8 cellular contexts compared by ENCODE assay signal in the genomic region with DNA sequence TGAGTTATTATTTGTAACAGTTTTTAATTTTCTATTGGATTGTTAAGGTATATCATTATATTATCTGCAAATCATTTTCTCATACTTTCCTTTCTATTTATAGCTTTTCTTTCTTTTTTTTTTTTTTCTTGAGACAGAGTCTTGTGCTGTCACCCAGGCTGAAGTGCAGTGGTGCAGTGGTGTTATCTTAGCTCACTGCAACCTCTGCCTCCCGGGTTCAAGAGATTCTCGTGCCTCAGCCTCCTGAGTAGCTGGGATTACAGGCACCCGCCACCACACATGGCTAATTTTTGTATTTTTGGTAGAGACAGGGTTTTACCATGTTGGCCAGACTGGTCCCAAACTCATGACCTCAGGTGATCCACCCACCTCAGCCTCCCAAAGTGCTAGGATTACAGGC. TPM values are rescaled to one million over a fixed set of nuclear protein-coding genes. Genes with fewer than 3 reads are reported as not detected.
DNase-seq lines count a peak whose midpoint lies in the region; TF ChIP-seq lines count a peak whose summit lies in the region.
"Not testable (repeated sequence)": the region's sequence is repeated elsewhere in the genome, so short reads cannot be mapped to it uniquely, and the experiment has no call there.

No MANE protein-coding gene starts in this region.

- peak overlapping the region; percentile 30 for H3K27ac ChIP-seq in CD8-positive, alpha-beta memory T cell (ENCODE audit: low read depth, low read length)
- H3K27ac ChIP-seq in PC-9 (peak overlapping the region; percentile 79), angular gyrus (ENCODE audit: low read depth, low read length) (peak overlapping the region; percentile 11), coronary artery (peak overlapping the region; percentile 25 to 71), right atrium auricular region (peak overlapping the region; percentile 7 to 76), sigmoid colon (peak overlapping the region; percentile 52 to 74 (median 66)), tibial artery (peak overlapping the region; percentile 29 to 57)

- not testable (repeated sequence) for H2AFZ ChIP-seq in PC-9

- peaks cover 35% of the 10 kb centered on the region for H3K79me2 ChIP-seq in PC-9 (ENCODE audit: low read depth)

- H3K27me3 ChIP-seq in CD8-positive, alpha-beta memory T cell (ENCODE audit: insufficient read depth, low read length, poor library complexity, severe bottlenecking); PC-9 (ENCODE audit: insufficient read depth, low read depth); right atrium auricular region; sigmoid colon; tibial artery: not testable (repeated sequence)

- H3K9me2 ChIP-seq in PC-9 (ENCODE audit: insufficient read depth): not testable (repeated sequence)

- H3K27ac Mint-ChIP-seq in CD8-positive, alpha-beta memory T cell: peak overlapping the region in 1 of 8 donors; percentile 66
- peak overlapping the region; percentile 50 for H3K27ac Mint-ChIP-seq in mesothelial cell of epicardium

- not testable (repeated sequence) for TF ChIP-seq POLR2A in sigmoid colon (IDR thresholded peaks at IDR 0.05)

- peaks cover 34% of the 10 kb centered on the region for H3F3A ChIP-seq in PC-9 (ENCODE audit: insufficient read depth, low read depth)

- not testable (repeated sequence) for H3K4me3 Mint-ChIP-seq in CD8-positive, alpha-beta memory T cell; mesothelial cell of epicardium

- 88 to 95% methylated on average over 3 of the region's 3 CpGs for WGBS in sigmoid colon, 2 donors

- not testable (repeated sequence) for H3K4me3 ChIP-seq in CD8-positive, alpha-beta memory T cell (ENCODE audit: low read length); PC-9; coronary artery; right atrium auricular region; sigmoid colon; tibial artery

- H3K9me3 ChIP-seq in CD8-positive, alpha-beta memory T cell (ENCODE audit: low read length); PC-9 (ENCODE audit: insufficient read depth, low read depth); right atrium auricular region; sigmoid colon; tibial artery: not testable (repeated sequence)

- not testable (repeated sequence) for BruUV-seq in PC-9 (replicated peaks; lab: Mats Ljungman, UMichigan)

- H4K20me1 ChIP-seq in PC-9 (ENCODE audit: insufficient read depth): not testable (repeated sequence)

- intact Hi-C loops in PC-9 (cut with micrococcal nuclease; ENCODE audit: unreplicated experiment) (loop anchor here (10.0 kb wide), 1 partner anchor 920 kb away; no protein-coding TSS in a partner anchor), sigmoid colon (cut with DNase I) (loop anchor here (5.0 kb wide), 1 partner anchor 33 kb away; a partner anchor contains a TSS)
- intact Hi-C loops in tibial artery (cut with DNase I; ENCODE audit: low total_unique reads): not testable (repeated sequence)

- POLR2A ChIA-PET in CD8-positive, alpha-beta memory T cell (lab: Charles Lee): not testable (repeated sequence)
- POLR2A ChIA-PET in PC-9 (lab: Charles Lee; ENCODE audit: unreplicated experiment): interaction anchor here (0.6 to 1.2 kb wide), 3 partner anchors 24 to 91 kb away, joined by 4 to 17 read pairs (median 7); a partner anchor contains a TSS

- CTCF ChIA-PET in CD8-positive, alpha-beta memory T cell (lab: Charles Lee): not testable (repeated sequence)
- CTCF ChIA-PET in PC-9 (lab: Charles Lee): interaction anchor here (0.9 kb wide), 1 partner anchor 9 kb away, joined by 3 read pairs; no protein-coding TSS in a partner anchor

- H3K9me3 Mint-ChIP-seq in CD8-positive, alpha-beta memory T cell; mesothelial cell of epicardium: not testable (repeated sequence)

- peaks cover 18 to 79% (median 34%) of the 10 kb centered on the region in 3 donors for H3K36me3 Mint-ChIP-seq in CD8-positive, alpha-beta memory T cell
- H3K36me3 Mint-ChIP-seq in mesothelial cell of epicardium: peaks cover 26% of the 10 kb centered on the region

- not testable (repeated sequence) for DNase-seq in CD8-positive, alpha-beta memory T cell; PC-9; coronary artery (ENCODE audit: low spot score); right atrium auricular region (ENCODE audit: low spot score); mesothelial cell of epicardium (ENCODE audit: low spot score in 2 of 2, unreplicated experiment in 2 of 2); sigmoid colon; tibial artery

- not testable (repeated sequence) for TF ChIP-seq CTCF in PC-9 (conservative IDR thresholded peaks at IDR 0.05); coronary artery (IDR thresholded peaks at IDR 0.05); right atrium auricular region (IDR thresholded peaks at IDR 0.05); mesothelial cell of epicardium (IDR thresholded peaks at IDR 0.05; ENCODE audit: unreplicated experiment); sigmoid colon (IDR thresholded peaks at IDR 0.05); tibial artery (IDR thresholded peaks at IDR 0.05)

- TF ChIP-seq EP300 in sigmoid colon (IDR thresholded peaks at IDR 0.05): not testable (repeated sequence)

- not testable (repeated sequence) for H3K4me1 ChIP-seq in CD8-positive, alpha-beta memory T cell (ENCODE audit: insufficient read depth, low read length)
- H3K4me1 ChIP-seq in PC-9 (replicated peaks; ENCODE audit: insufficient read depth): peaks cover 39% of the 10 kb centered on the region
- peaks cover 0 to 19% of the 10 kb centered on the region in 2 donors for H3K4me1 ChIP-seq in right atrium auricular region
- peaks cover 0 to 22% (median 20%) of the 10 kb centered on the region in 4 donors for H3K4me1 ChIP-seq in sigmoid colon
- peaks cover 0 to 22% (median 14%) of the 10 kb centered on the region in 4 donors for H3K4me1 ChIP-seq in tibial artery

- H3K27me3 Mint-ChIP-seq in CD8-positive, alpha-beta memory T cell; mesothelial cell of epicardium (ENCODE audit: low read depth): not testable (repeated sequence)

- peaks cover 10 to 31% (median 24%) of the 10 kb centered on the region in 3 donors for H3K4me1 Mint-ChIP-seq in CD8-positive, alpha-beta memory T cell
- peaks cover 13% of the 10 kb centered on the region for H3K4me1 Mint-ChIP-seq in mesothelial cell of epicardium

- H3K36me3 ChIP-seq in CD8-positive, alpha-beta memory T cell (ENCODE audit: insufficient read depth, low read length): peaks cover 39% of the 10 kb centered on the region
- H3K36me3 ChIP-seq in PC-9 (ENCODE audit: low read depth): peaks cover 34% of the 10 kb centered on the region
- H3K36me3 ChIP-seq in right atrium auricular region: peaks cover 36% of the 10 kb centered on the region
- H3K36me3 ChIP-seq in sigmoid colon: peaks cover 0 to 28% (median 2%) of the 10 kb centered on the region in 4 donors
- peaks cover 4 to 26% (median 22%) of the 10 kb centered on the region in 3 donors for H3K36me3 ChIP-seq in tibial artery

- H3K4me2 ChIP-seq in PC-9: peak overlapping the region; percentile 61

RNA-seq across cellular contexts. Expression of a gene that starts 29.0 kb away (rescaled TPM):
- 10 to 100 TPM; 29.6 to 32.9 TPM for total RNA-seq in CD8-positive, alpha-beta memory T cell
- 6.5 TPM for polyA plus RNA-seq in CD8-positive, alpha-beta memory T cell
- total RNA-seq in PC-9 (2021): 20.8 and 26.5 TPM in 2 replicates
- 10 to 100 TPM in 1 of 2 donors, 1 to 10 TPM in 1; 9.0 to 12.7 TPM for total RNA-seq in right atrium auricular region
- total RNA-seq in mesothelial cell of epicardium: 33.4 to 34.1 TPM (median 33.6 TPM) in 3 replicates
- total RNA-seq in sigmoid colon: 10 to 100 TPM; 19.3 to 27.1 (median 23.7) TPM
- polyA plus RNA-seq in sigmoid colon: 1 to 10 TPM; 2.1 to 7.2 (median 3.6) TPM

RNA-seq across cellular contexts. Expression of a gene that starts 31.2 kb away (rescaled TPM):
- total RNA-seq in CD8-positive, alpha-beta memory T cell: 10 to 100 TPM; 21.6 to 25.0 TPM
- 2.7 TPM for polyA plus RNA-seq in CD8-positive, alpha-beta memory T cell
- 22.3 and 29.0 TPM in 2 replicates for total RNA-seq in PC-9 (2021)
- 10 to 100 TPM in 1 of 2 donors, 1 to 10 TPM in 1; 3.7 to 14.6 TPM for total RNA-seq in right atrium auricular region
- total RNA-seq in mesothelial cell of epicardium: 107 to 111 TPM (median 109 TPM) in 3 replicates
- 10 to 100 TPM; 11.4 to 33.5 (median 25.0) TPM for total RNA-seq in sigmoid colon
- 1 to 10 TPM; 1.2 to 4.0 (median 1.4) TPM for polyA plus RNA-seq in sigmoid colon

Comparison
In these comparisons a context has a peak if more than half of its experiments do, and no peak if none do; other contexts are left out.
1. H3K27ac ChIP-seq: peak in every context shown above with its lines; median percentile 79 in PC-9; 66 in sigmoid colon; 48 in coronary artery; 43 in tibial artery; 42 in right atrium auricular region; 30 in CD8-positive, alpha-beta memory T cell; 11 in angular gyrus.